Comparison of ENCODE assay signal across 25 cellular contexts in the genomic region with DNA sequence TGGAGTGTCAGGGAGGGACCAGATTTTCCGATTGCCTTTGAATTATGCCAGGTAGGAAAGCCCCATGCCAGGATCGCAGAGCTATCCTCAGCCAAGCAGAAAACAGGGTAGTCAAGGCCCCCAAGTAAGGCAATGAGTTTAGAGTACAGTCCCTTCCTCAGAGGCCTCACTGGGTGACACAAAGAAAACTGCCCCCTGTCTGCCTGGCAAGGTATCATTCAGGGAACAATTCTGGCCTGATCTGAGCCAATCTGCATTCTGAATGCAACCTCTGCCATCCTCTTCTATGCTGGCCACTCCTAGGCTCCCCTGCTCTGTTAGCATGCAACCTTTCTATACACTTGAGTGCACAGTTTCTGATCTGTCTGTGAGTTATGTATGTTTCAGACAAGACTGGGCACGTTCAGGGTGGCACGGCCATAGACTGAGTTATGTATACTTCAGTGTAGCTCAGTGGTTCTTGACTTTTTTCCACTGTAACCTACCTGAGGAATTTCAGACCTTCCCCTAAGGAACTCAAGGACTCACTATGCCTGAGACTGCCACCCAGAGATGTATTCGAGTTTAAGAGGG.
DNase-seq lines count a peak whose midpoint lies in the region; ATAC-seq and TF ChIP-seq lines count a peak whose summit lies in the region.
"Had no signal": no experiment of that assay in that cellular context is flagged by ENCODE, and none has a peak within 500 bp of the region (broad histone marks: within the 10 kb centered on the region; RNA-seq: fewer than 3 reads in every experiment).

No MANE protein-coding gene starts in this region.

- H2AFZ ChIP-seq in GM23338: no peak overlapping the region
- H2AFZ ChIP-seq: hepatocyte had no signal

- WGBS in endodermal cell (ENCODE audit: insufficient coverage in 1 of 2, insufficient read length in 1 of 2), 2 experiments: 93 to 100% methylated on average over 2 to 5 of the region's 5 CpGs
- 80 to 94% (median 87%) methylated on average over 5 of the region's 5 CpGs for WGBS in spleen, 5 donors
- WGBS in psoas muscle, 3 donors: 88 to 96% (median 93%) methylated on average over 5 of the region's 5 CpGs

- H3K27me3 ChIP-seq in GM23338 (ENCODE audit: insufficient read depth) (no peaks in the 10 kb centered on the region), endodermal cell (ENCODE audit: control insufficient read depth, insufficient read depth, low read length, poor library complexity, severe bottlenecking) (peaks cover 1% of the 10 kb centered on the region), spleen (replicated peaks in 1 of 7) (no peaks in the 10 kb centered on the region), HAP-1 (ENCODE audit: low read depth) (peaks cover 2% of the 10 kb centered on the region; the same call in 1 of the 2 replicates), psoas muscle (ENCODE audit: insufficient read depth in 3 of 3, low read length in 2 of 3) (no peaks in the 10 kb centered on the region)
- H3K27me3 ChIP-seq: ascending aorta, dorsolateral prefrontal cortex, hepatocyte had no signal

- H3K27ac Mint-ChIP-seq in GM23338 (no peak overlapping the region), endodermal cell (no peak overlapping the region)
- H3K27ac Mint-ChIP-seq: activated naive CD4-positive, alpha-beta T cell treated with anti-CD3 and anti-CD28 coated beads, Interleukin-2, amount 50 U/mL, for 24 hours; HFFc6; nephron; T-cell had no signal

- no peaks in the 10 kb centered on the region for H3K9me3 ChIP-seq in endodermal cell (ENCODE audit: control insufficient read depth, low read length)
- H3K9me3 ChIP-seq in spleen: no peaks in the 10 kb centered on the region
- H3K9me3 ChIP-seq in HAP-1: no peaks in the 10 kb centered on the region
- no peaks in the 10 kb centered on the region for H3K9me3 ChIP-seq in psoas muscle
- H3K9me3 ChIP-seq: ascending aorta had no signal

- H3K27ac ChIP-seq in GM23338 (ENCODE audit: low read depth): no peak overlapping the region
- H3K27ac ChIP-seq in endodermal cell (ENCODE audit: low read depth, low read length): no peak overlapping the region
- H3K27ac ChIP-seq in spleen: peak overlapping the region in 1 of 8 donors; percentile 63
- H3K27ac ChIP-seq in psoas muscle: no peak overlapping the region
- H3K27ac ChIP-seq: ascending aorta, dorsolateral prefrontal cortex, hepatocyte had no signal

- no peak overlapping the region for H3K4me2 ChIP-seq in GM23338
- H3K4me2 ChIP-seq: hepatocyte had no signal

- H3F3A ChIP-seq in GM23338 (replicated peaks; ENCODE audit: low read depth): no peaks in the 10 kb centered on the region

- H3K27me3 Mint-ChIP-seq in GM23338 (ENCODE audit: insufficient read depth, low read depth, poor library complexity): peaks cover 2% of the 10 kb centered on the region
- H3K27me3 Mint-ChIP-seq in endodermal cell (ENCODE audit: insufficient read depth): peaks cover 5% of the 10 kb centered on the region
- H3K27me3 Mint-ChIP-seq: activated naive CD4-positive, alpha-beta T cell treated with anti-CD3 and anti-CD28 coated beads, Interleukin-2, amount 50 U/mL, for 24 hours had no signal

- H3K36me3 Mint-ChIP-seq in GM23338 (ENCODE audit: low read depth) (no peaks in the 10 kb centered on the region), endodermal cell (ENCODE audit: low read depth) (peaks cover 9% of the 10 kb centered on the region)
- H3K36me3 Mint-ChIP-seq: activated naive CD4-positive, alpha-beta T cell treated with anti-CD3 and anti-CD28 coated beads, Interleukin-2, amount 50 U/mL, for 24 hours; T-cell had no signal

- in situ Hi-C loops in HAP-1 (cut with MboI; ENCODE audit: low sequenced_read_pairs): no loop called here

- ATAC-seq in GM23338: peak; percentile 44; the same call in 2 of the 3 replicates
- no peak for ATAC-seq in psoas muscle
- no peak for ATAC-seq in SK-N-SH treated with all-trans-retinoic acid at 6 μM for 48 hours
- ATAC-seq: left ventricle myocardium superior, PC-3, sciatic nerve, T-cell had no signal

- no peak overlapping the region for H3K4me3 ChIP-seq in GM23338
- H3K4me3 ChIP-seq in endodermal cell (ENCODE audit: low read length): no peak overlapping the region
- no peak overlapping the region for H3K4me3 ChIP-seq in spleen
- H3K4me3 ChIP-seq in HAP-1: no peak overlapping the region
- H3K4me3 ChIP-seq in psoas muscle: no peak overlapping the region
- H3K4me3 ChIP-seq: ascending aorta, dorsolateral prefrontal cortex, hepatocyte had no signal

- DNase-seq in COLO668 (lab: John Stamatoyannopoulos, UW; ENCODE audit: unreplicated experiment): peak; percentile 31
- DNase-seq in GM23338 (ENCODE audit: low spot score): no peak
- peak; percentile 21 for DNase-seq in NCI-H345 treated with DMSO at 0.1 percent for 48 hours (lab: John Stamatoyannopoulos, UW; ENCODE audit: unreplicated experiment)
- DNase-seq in endodermal cell: no peak
- no peak for DNase-seq in spleen
- DNase-seq in HAP-1 (ENCODE audit: low spot score in 2 of 2): no peak
- DNase-seq in psoas muscle: no peak
- DNase-seq: activated CD4-positive, alpha-beta T cell treated with anti-CD3 and anti-CD28 coated beads for 48 hours; Calu3; dorsolateral prefrontal cortex; foreskin fibroblast; HFFc6; left ventricle myocardium superior; NCI-H1048; PC-3; SHP77 treated with DMSO at 0.1 percent for 48 hours; stimulated activated CD4-positive, alpha-beta T cell treated with anti-CD3 and anti-CD28 coated beads, Interleukin-15, amount 100 ng/mL, for 24 hours; stimulated activated CD8-positive, alpha-beta memory T cell treated with anti-CD3 and anti-CD28 coated beads, Interleukin-4, amount 100 ng/mL, for 48 hours; T-cell had no signal

- no peaks in the 10 kb centered on the region for H3K9me2 ChIP-seq in GM23338 (ENCODE audit: insufficient read depth)

- no peaks in the 10 kb centered on the region for H4K20me1 ChIP-seq in GM23338 (replicated peaks; ENCODE audit: insufficient read depth)

- no peaks in the 10 kb centered on the region for H3K79me2 ChIP-seq in GM23338 (replicated peaks; ENCODE audit: insufficient read depth)
- H3K79me2 ChIP-seq: hepatocyte had no signal

- H3K4me1 Mint-ChIP-seq in GM23338 (peaks cover 8% of the 10 kb centered on the region), endodermal cell (no peaks in the 10 kb centered on the region)
- H3K4me1 Mint-ChIP-seq: activated naive CD4-positive, alpha-beta T cell treated with anti-CD3 and anti-CD28 coated beads, Interleukin-2, amount 50 U/mL, for 24 hours; T-cell had no signal

- TF ChIP-seq POLR2A in spleen (IDR thresholded peaks at IDR 0.05): no peak

- H3K4me1 ChIP-seq in GM23338 (ENCODE audit: insufficient read depth): 0 out of 2 replicates have a peak, but pooled peaks cover 6% of the 10 kb centered on the region
- H3K4me1 ChIP-seq in endodermal cell (ENCODE audit: control insufficient read depth, insufficient read depth, low read length): no peaks in the 10 kb centered on the region
- H3K4me1 ChIP-seq in spleen: peaks cover 0 to 4% (median 0%) of the 10 kb centered on the region in 6 donors
- H3K4me1 ChIP-seq in HAP-1: no peaks in the 10 kb centered on the region
- no peaks in the 10 kb centered on the region for H3K4me1 ChIP-seq in psoas muscle
- H3K4me1 ChIP-seq: ascending aorta had no signal

- no peak overlapping the region for H3K9ac ChIP-seq in endodermal cell (ENCODE audit: extremely low read depth, low read length, poor library complexity, severe bottlenecking)

- intact Hi-C loops in spleen (cut with DNase I; ENCODE audit: low total_unique reads) (no loop called here), psoas muscle (cut with DNase I) (no loop called here)

- H3K36me3 ChIP-seq in GM23338 (ENCODE audit: insufficient read depth) (no peaks in the 10 kb centered on the region), endodermal cell (ENCODE audit: control insufficient read depth, insufficient read depth, low read length) (no peaks in the 10 kb centered on the region), spleen (no peaks in the 10 kb centered on the region), HAP-1 (replicated peaks) (no peaks in the 10 kb centered on the region), psoas muscle (ENCODE audit: insufficient read depth in 1 of 2, low read depth in 1 of 2) (no peaks in the 10 kb centered on the region)

- no peak overlapping the region for H3K4me3 Mint-ChIP-seq in GM23338
- no peak overlapping the region for H3K4me3 Mint-ChIP-seq in endodermal cell
- H3K4me3 Mint-ChIP-seq: activated naive CD4-positive, alpha-beta T cell treated with anti-CD3 and anti-CD28 coated beads, Interleukin-2, amount 50 U/mL, for 24 hours; HFFc6; nephron; T-cell had no signal

- TF ChIP-seq CTCF in GM23338 (conservative IDR thresholded peaks at IDR 0.05; ENCODE audit: low read depth in 2 of 2) (peak; percentile 42 to 53), endodermal cell (conservative IDR thresholded peaks at IDR 0.05) (peak; percentile 54), spleen (IDR thresholded peaks at IDR 0.05 in 8 of 11, conservative IDR thresholded peaks at IDR 0.05 in 3 of 11) (no peak), psoas muscle (IDR thresholded peaks at IDR 0.05) (no peak)

- H3K9me3 Mint-ChIP-seq in GM23338: no peaks in the 10 kb centered on the region
- H3K9me3 Mint-ChIP-seq in endodermal cell: no peaks in the 10 kb centered on the region
- H3K9me3 Mint-ChIP-seq: activated naive CD4-positive, alpha-beta T cell treated with anti-CD3 and anti-CD28 coated beads, Interleukin-2, amount 50 U/mL, for 24 hours; HFFc6; nephron; T-cell had no signal

TF ChIP-seq in GM23338, 12 proteins besides CTCF, POLR2A, EP300 and RAD21 (continues in another document):
- no peak for TF ChIP-seq EZH2phosphoT487 (IDR thresholded peaks at IDR 0.05; ENCODE audit: unreplicated experiment)

TF ChIP-seq in SK-N-SH treated with all-trans-retinoic acid at 6 μM for 48 hours, 23 proteins besides CTCF, POLR2A, EP300 and RAD21 (continues in another document):
- TF ChIP-seq POU6F1 (CRISPR knock-in tag; IDR thresholded peaks at IDR 0.05; ENCODE audit: borderline replicate concordance, low read depth): no peak

Comparison
In these comparisons a context has a peak if more than half of its experiments do, and no peak if none do; other contexts are left out.
1. DNase-seq: peak in COLO668 (single experiment) and NCI-H345 treated with DMSO at 0.1 percent for 48 hours (single experiment); none in GM23338 (single experiment), endodermal cell (single experiment), spleen (single experiment), HAP-1 (0 of 2) and psoas muscle (0 of 2).
2. CTCF ChIP-seq: peak in GM23338 (2 of 2) and endodermal cell (single experiment); none in spleen (0 of 11) and psoas muscle (single experiment).